ENCODE assay signal across 14 cellular contexts in genomic region chr10:1557081-1557480, GRCh38.
A peak's percentile ranks its signal among the peaks of the same experiment; 100 is the strongest.
DNase-seq lines count a peak whose midpoint lies in the region; ATAC-seq and TF ChIP-seq lines count a peak whose summit lies in the region.
"Had no signal": no experiment of that assay in that cellular context is flagged by ENCODE, and none has a peak within 500 bp of the region (broad histone marks: within the 10 kb centered on the region; RNA-seq: fewer than 3 reads in every experiment).

No MANE protein-coding gene starts in this region.

- TF ChIP-seq POLR2A in sigmoid colon (IDR thresholded peaks at IDR 0.05) (no peak), esophagus squamous epithelium (IDR thresholded peaks at IDR 0.05) (no peak)

- H3K27ac ChIP-seq in BLaER1, result no peak overlapping the region
- H3K27ac ChIP-seq in sigmoid colon, result no peak overlapping the region
- H3K27ac ChIP-seq in right atrium auricular region, result no peak overlapping the region
- no peak overlapping the region for H3K27ac ChIP-seq in esophagus squamous epithelium

- H3K4me2 ChIP-seq in BLaER1, result peak overlapping the region; percentile 78
- H3K4me2 ChIP-seq: GM23338 had no signal

- no peaks in the 10 kb centered on the region for H3K9me3 Mint-ChIP-seq in neural crest cell
- H3K9me3 Mint-ChIP-seq: CD8-positive, alpha-beta memory T cell; GM23338 had no signal

- H4K20me1 ChIP-seq in BLaER1, result no peaks in the 10 kb centered on the region; the same call in 1 of the 2 replicates

- H3K9me3 ChIP-seq in BLaER1, result no peaks in the 10 kb centered on the region
- H3K9me3 ChIP-seq in T-helper 17 cell (ENCODE audit: control insufficient read depth, low read length, poor library complexity, severe bottlenecking), result no peaks in the 10 kb centered on the region
- no peaks in the 10 kb centered on the region for H3K9me3 ChIP-seq in sigmoid colon
- H3K9me3 ChIP-seq in right atrium auricular region, result no peaks in the 10 kb centered on the region
- H3K9me3 ChIP-seq in esophagus squamous epithelium, result no peaks in the 10 kb centered on the region
- H3K9me3 ChIP-seq: BE2C, Caco-2 had no signal

- 68 to 79% methylated on average over 13 of the region's 13 CpGs for WGBS in sigmoid colon, 2 donors
- 77 to 82% methylated on average over 13 of the region's 13 CpGs for WGBS in esophagus squamous epithelium, 2 donors

- no peak overlapping the region for H3K4me3 ChIP-seq in BLaER1
- H3K4me3 ChIP-seq in sigmoid colon, result no peak overlapping the region
- no peak overlapping the region for H3K4me3 ChIP-seq in right atrium auricular region
- H3K4me3 ChIP-seq in esophagus squamous epithelium, result no peak overlapping the region
- H3K4me3 ChIP-seq: GM23338 had no signal

- peak overlapping the region; percentile 41 for H3K27ac Mint-ChIP-seq in T-helper 17 cell
- peak overlapping the region; percentile 29 for H3K27ac Mint-ChIP-seq in neural crest cell (ENCODE audit: unreplicated experiment)
- H3K27ac Mint-ChIP-seq: CD8-positive, alpha-beta memory T cell; GM23338 had no signal

- ATAC-seq in T-helper 17 cell, result no peak
- ATAC-seq: GM23338 had no signal

- H3K27me3 Mint-ChIP-seq in T-helper 17 cell, result peaks cover 47% of the 10 kb centered on the region
- peaks cover 5% of the 10 kb centered on the region for H3K27me3 Mint-ChIP-seq in neural crest cell (ENCODE audit: low read depth)

- no peak overlapping the region for H3K9ac ChIP-seq in BLaER1

- TF ChIP-seq CTCF in neural crest cell (conservative IDR thresholded peaks at IDR 0.05) (no peak), sigmoid colon (IDR thresholded peaks at IDR 0.05) (no peak), right atrium auricular region (IDR thresholded peaks at IDR 0.05) (no peak), esophagus squamous epithelium (IDR thresholded peaks at IDR 0.05) (no peak)

- H3K27me3 ChIP-seq in BLaER1 (no peaks in the 10 kb centered on the region), sigmoid colon (peaks cover 0 to 15% (median 0%) of the 10 kb centered on the region in 3 donors), right atrium auricular region (no peaks in the 10 kb centered on the region), esophagus squamous epithelium (peaks cover 0 to 23% (median 0%) of the 10 kb centered on the region in 4 donors)
- H3K27me3 ChIP-seq: BE2C had no signal

- H3K4me3 Mint-ChIP-seq in T-helper 17 cell (no peak overlapping the region), neural crest cell (no peak overlapping the region)
- H3K4me3 Mint-ChIP-seq: CD8-positive, alpha-beta memory T cell; GM23338 had no signal

- H3K4me1 ChIP-seq in BLaER1 (peaks cover 65% of the 10 kb centered on the region), sigmoid colon (no peaks in the 10 kb centered on the region), right atrium auricular region (no peaks in the 10 kb centered on the region), esophagus squamous epithelium (no peaks in the 10 kb centered on the region)
- H3K4me1 ChIP-seq: BE2C, Caco-2 had no signal

- no peak for TF ChIP-seq EP300 in sigmoid colon (IDR thresholded peaks at IDR 0.05)

- no peaks in the 10 kb centered on the region for H3K36me3 ChIP-seq in BLaER1
- H3K36me3 ChIP-seq in sigmoid colon, result no peaks in the 10 kb centered on the region
- no peaks in the 10 kb centered on the region for H3K36me3 ChIP-seq in right atrium auricular region
- H3K36me3 ChIP-seq in esophagus squamous epithelium, result no peaks in the 10 kb centered on the region
- H3K36me3 ChIP-seq: BE2C had no signal

- no peak for DNase-seq in T-helper 17 cell
- DNase-seq in neural crest cell (ENCODE audit: low read depth, low spot score), result no peak
- DNase-seq in sigmoid colon, result peak; percentile 36
- no peak for DNase-seq in right atrium auricular region (ENCODE audit: low spot score)
- DNase-seq in esophagus squamous epithelium (lab: John Stamatoyannopoulos, UW), result no peak
- DNase-seq in GDM1 (lab: John Stamatoyannopoulos, UW), result no peak
- DNase-seq: BE2C; Caco-2; CD8-positive, alpha-beta memory T cell; DMS53; H7; IMR-90 had no signal

- intact Hi-C loops in sigmoid colon (cut with DNase I) (no loop called here), esophagus squamous epithelium (cut with DNase I) (no loop called here)

- H3K36me3 Mint-ChIP-seq in T-helper 17 cell (ENCODE audit: low read depth) (no peaks in the 10 kb centered on the region), neural crest cell (ENCODE audit: low read depth) (no peaks in the 10 kb centered on the region)
- H3K36me3 Mint-ChIP-seq: CD8-positive, alpha-beta memory T cell had no signal

- peaks cover 4% of the 10 kb centered on the region for H3K4me1 Mint-ChIP-seq in T-helper 17 cell
- peaks cover 14% of the 10 kb centered on the region for H3K4me1 Mint-ChIP-seq in neural crest cell
